Comparison of ENCODE assay signal across 13 cellular contexts in genomic region chr2:230669386-230669935, GRCh38. TPM values are rescaled to one million over a fixed set of nuclear protein-coding genes. Genes with fewer than 3 reads are reported as not detected.
DNase-seq lines count a peak whose midpoint lies in the region; ATAC-seq and FAIRE-seq lines count a peak whose summit lies in the region.
"Had no signal": no experiment of that assay in that cellular context is flagged by ENCODE, and none has a peak within 500 bp of the region (broad histone marks: within the 10 kb centered on the region; RNA-seq: fewer than 3 reads in every experiment).

No MANE protein-coding gene starts in this region.

- peak; percentile 10 for DNase-seq in SKM-1 treated with dmso at 0.1 percent for 144 hours (lab: John Stamatoyannopoulos, UW; ENCODE audit: unreplicated experiment)
- no peak for DNase-seq in SKM-1 (lab: John Stamatoyannopoulos, UW; ENCODE audit: unreplicated experiment)
- no peak for DNase-seq in activated naive CD8-positive, alpha-beta T cell treated with anti-CD3 and anti-CD28 coated beads for 36 hours
- peak; percentile 52 for DNase-seq in posterior vena cava (ENCODE audit: low spot score)
- DNase-seq in frontal cortex (ENCODE audit: low spot score in 2 of 2) = no peak
- DNase-seq in NCI-H1417 treated with DMSO at 0.1 percent for 48 hours (lab: John Stamatoyannopoulos, UW) = no peak
- DNase-seq: activated naive CD4-positive, alpha-beta T cell treated with anti-CD3 and anti-CD28 coated beads, Interleukin-2, amount 50 U/mL, for 16 hours; left colon; PC-3; small intestine had no signal

- no peak overlapping the region for H3K4me3 Mint-ChIP-seq in activated naive CD8-positive, alpha-beta T cell treated with anti-CD3 and anti-CD28 coated beads for 36 hours

- no peaks in the 10 kb centered on the region for H3K27me3 Mint-ChIP-seq in activated naive CD8-positive, alpha-beta T cell treated with anti-CD3 and anti-CD28 coated beads for 36 hours

- H3K27ac ChIP-seq in KOPT-K1 (ENCODE audit: low read depth, low read length, poor library complexity, severe bottlenecking) = peak overlapping the region; percentile 61

- no peak for FAIRE-seq in frontal cortex (lab: Jason Lieb, UNC)
- FAIRE-seq: small intestine had no signal

- H3K4me1 Mint-ChIP-seq in activated naive CD8-positive, alpha-beta T cell treated with anti-CD3 and anti-CD28 coated beads for 36 hours = peaks cover 63% of the 10 kb centered on the region

- intact Hi-C loops in posterior vena cava (cut with DNase I) = no loop called here

- H3K9me3 ChIP-seq in KOPT-K1 (ENCODE audit: insufficient read depth, low read length, poor library complexity, severe bottlenecking) = no peaks in the 10 kb centered on the region
- H3K9me3 ChIP-seq: HAP-1 had no signal

- no peak for ATAC-seq in HG03196 (IDR thresholded peaks at IDR 0.05; ENCODE audit: unreplicated experiment)
- ATAC-seq: left colon had no signal

- peaks cover 4% of the 10 kb centered on the region for H3K36me3 Mint-ChIP-seq in activated naive CD8-positive, alpha-beta T cell treated with anti-CD3 and anti-CD28 coated beads for 36 hours

- peak overlapping the region; percentile 80 for H3K27ac Mint-ChIP-seq in activated naive CD8-positive, alpha-beta T cell treated with anti-CD3 and anti-CD28 coated beads for 36 hours

- no peaks in the 10 kb centered on the region for H3K36me3 ChIP-seq in KOPT-K1 (ENCODE audit: insufficient read depth, low read length)
- H3K36me3 ChIP-seq: HAP-1 had no signal

- no peaks in the 10 kb centered on the region for H3K9me3 Mint-ChIP-seq in activated naive CD8-positive, alpha-beta T cell treated with anti-CD3 and anti-CD28 coated beads for 36 hours

RNA-seq across cellular contexts. Expression of gene CAB39, which starts 43.2 kb away (rescaled TPM):
- 100 to 1,000 TPM; 119 to 122 TPM for total RNA-seq in activated naive CD8-positive, alpha-beta T cell treated with anti-CD3 and anti-CD28 coated beads for 36 hours
- total RNA-seq in posterior vena cava = 10 to 100 TPM; 62.3 to 76.0 TPM
- 165 TPM for total RNA-seq in frontal cortex

Comparison
In these comparisons a context has a peak if more than half of its experiments do, and no peak if none do; other contexts are left out.
1. DNase-seq: peak in SKM-1 treated with dmso at 0.1 percent for 144 hours (single experiment) and posterior vena cava (single experiment); none in SKM-1 (single experiment), activated naive CD8-positive, alpha-beta T cell treated with anti-CD3 and anti-CD28 coated beads for 36 hours (single experiment), frontal cortex (0 of 2) and NCI-H1417 treated with DMSO at 0.1 percent for 48 hours (single experiment).